ENCODE assay signal across 8 cellular contexts in genomic region chr2:65430515-65431416, GRCh38. TPM values are rescaled to one million over a fixed set of nuclear protein-coding genes. Genes with fewer than 3 reads are reported as not detected.
DNase-seq lines count a peak whose midpoint lies in the region; ATAC-seq, FAIRE-seq and TF ChIP-seq lines count a peak whose summit lies in the region.

No MANE protein-coding gene starts in this region.

- H3K9ac ChIP-seq in HepG2 (ENCODE audit: insufficient read depth, low read depth, low read length), result peak overlapping the region; percentile 92

- peak; percentile 34 for ATAC-seq in HG03135 (IDR thresholded peaks at IDR 0.05; ENCODE audit: unreplicated experiment)
- ATAC-seq in activated CD4-positive, CD25-positive, alpha-beta regulatory T cell treated with anti-CD3 and anti-CD28 coated beads, Interleukin-2, amount 50 U/mL, for 24 hours, result peak; percentile 57 to 62
- ATAC-seq in HepG2, result peak; percentile 21

- peaks cover 2 to 10% of the 10 kb centered on the region in 2 experiments; a peak in 4 of 5 replicates for H3K36me3 ChIP-seq in HepG2 (replicated peaks in 1 of 2; ENCODE audit: control insufficient read depth in 1 of 2, insufficient read depth in 2 of 2, low read length in 2 of 2)

- no peaks in the 10 kb centered on the region for H3K27me3 ChIP-seq in HepG2 (ENCODE audit: control insufficient read depth in 1 of 2, insufficient read depth in 2 of 2, low read length in 2 of 2)

- H4K20me1 ChIP-seq in HepG2 (ENCODE audit: insufficient read depth, low read length), result peaks cover 49% of the 10 kb centered on the region

- in situ Hi-C loops in HepG2 (cut with HindIII; ENCODE audit: extremely low pct_ligation_motif_present, low pct_unique_long_range_greater_than_20kb), result loop anchor here (5.0 to 10.0 kb wide), 2 partner anchors 48 to 124 kb away; no protein-coding TSS in a partner anchor

- H3K4me1 ChIP-seq in HepG2 (ENCODE audit: insufficient read depth, low read length), result peaks cover 70% of the 10 kb centered on the region

- TF ChIP-seq CTCF in HepG2 (CRISPR knock-in tag; IDR thresholded peaks at IDR 0.05), result no peak

- CTCF ChIA-PET in HepG2 (lab: Yijun Ruan, JAX; ENCODE audit: low intra/inter-chr PET ratio, low total read pairs), result no interaction called here

- no peak overlapping the region for H2AFZ ChIP-seq in HepG2 (ENCODE audit: low read length)

- peak in 1 of 2 experiments; percentile 66; a peak in 2 of 4 replicates for TF ChIP-seq POLR2A in HepG2 (IDR thresholded peaks at IDR 0.05; ENCODE audit: insufficient read depth in 1 of 2, low read depth in 2 of 2, low read length in 2 of 2)

- BruUV-seq in HepG2 (replicated peaks; lab: Mats Ljungman, UMichigan), result no TSS peak

- H3K9me3 ChIP-seq in HepG2 (ENCODE audit: low read length), result no peaks in the 10 kb centered on the region

- TF ChIP-seq EP300 in HepG2 (IDR thresholded peaks at IDR 0.05; ENCODE audit: low read depth in 2 of 2, low read length in 2 of 2) (no peak), HepG2 (CRISPR knock-in tag; IDR thresholded peaks at IDR 0.05; ENCODE audit: borderline replicate concordance) (no peak)

- intact Hi-C loops in HepG2 (cut with micrococcal nuclease; ENCODE audit: unreplicated experiment), result loop anchor here (1.0 kb wide), 2 partner anchors 34 to 129 kb away; no protein-coding TSS in a partner anchor

- peak; percentile 7 for DNase-seq in NK-92 treated with Interleukin-12 subunit alpha and Interleukin-12 subunit beta, amount 100 ng/mL, for 24 hours (lab: John Stamatoyannopoulos, UW)
- DNase-seq in NK-92 (lab: John Stamatoyannopoulos, UW; ENCODE audit: unreplicated experiment) (no peak), NCI-H2227 treated with DMSO at 0.1 percent for 48 hours (lab: John Stamatoyannopoulos, UW) (peak; percentile 80), HepG2 (ENCODE audit: low spot score) (peak; percentile 72)
- DNase-seq in stimulated activated CD4-positive, alpha-beta T cell treated with anti-CD3 and anti-CD28 coated beads, Interleukin-2, amount 100 ng/mL, for 4 hours (ENCODE audit: low read depth), result peak; percentile 49

- no peak; the same call in none of the 2 replicates for TF ChIP-seq RAD21 in HepG2 (CRISPR knock-in tag; IDR thresholded peaks at IDR 0.05)

- peak overlapping the region; percentile 83 for H3K4me2 ChIP-seq in HepG2 (ENCODE audit: low read depth, low read length)

- H3K27ac ChIP-seq in cingulate gyrus (ENCODE audit: low read depth, low read length) (peak overlapping the region; percentile 19), HepG2 (ENCODE audit: extremely low read length, insufficient read depth, low read length) (peak overlapping the region; percentile 86)

- WGBS in HepG2 (ENCODE audit: low lambda C conversion rate), result 1% methylated on average over 68 of the region's 95 CpGs

- peak overlapping the region; percentile 94 to 98 (median 98) for H3K4me3 ChIP-seq in HepG2 (replicated peaks in 1 of 3; ENCODE audit: insufficient read depth in 1 of 3, low read depth in 2 of 3, low read length in 3 of 3)

- FAIRE-seq in HepG2 (lab: Jason Lieb, UNC), result no peak

- POLR2A ChIA-PET in HepG2 (lab: Yijun Ruan, JAX), result interaction anchor here (0.6 to 2.9 kb wide), 8 partner anchors 34 to 300 kb away, joined by 3 to 17 read pairs (median 4); no protein-coding TSS in a partner anchor

- peaks cover 71% of the 10 kb centered on the region for H3K79me2 ChIP-seq in HepG2 (ENCODE audit: insufficient read depth, low read length)

TF ChIP-seq in HepG2, 621 proteins besides CTCF, POLR2A, EP300 and RAD21 (continues in another document):
- TF ChIP-seq GMEB2 (CRISPR knock-in tag; IDR thresholded peaks at IDR 0.05; ENCODE audit: low read depth) (no peak), ZNF350 (CRISPR knock-in tag; IDR thresholded peaks at IDR 0.05; ENCODE audit: borderline replicate concordance, low read depth) (peak; percentile 64), ZNF782 (CRISPR knock-in tag; IDR thresholded peaks at IDR 0.05; ENCODE audit: borderline replicate concordance) (no peak), ZNF276 (CRISPR knock-in tag; IDR thresholded peaks at IDR 0.05; ENCODE audit: low read depth) (no peak), MTF1 (CRISPR knock-in tag; IDR thresholded peaks at IDR 0.05) (no peak), ZNF12 (CRISPR knock-in tag; IDR thresholded peaks at IDR 0.05) (peak; percentile 5; the same call in 1 of the 2 replicates), ZNF264 (CRISPR knock-in tag; IDR thresholded peaks at IDR 0.05) (0 out of 2 replicates have a peak, but pooled peaks have one; percentile 32), SOX13 (IDR thresholded peaks at IDR 0.05) (no peak), SOX13 (CRISPR knock-in tag; conservative IDR thresholded peaks at IDR 0.05 in 1 of 2, IDR thresholded peaks at IDR 0.05 in 1 of 2) (peak in 1 of 2 experiments; percentile 16; a peak in 1 of 4 replicates), MEIS2 (CRISPR knock-in tag; IDR thresholded peaks at IDR 0.05) (0 out of 2 replicates have a peak, but pooled peaks have one; percentile 49), KDM2A (CRISPR knock-in tag; IDR thresholded peaks at IDR 0.05; ENCODE audit: borderline replicate concordance, low read depth) (peak; percentile 71; the same call in 1 of the 2 replicates), ZNF512 (CRISPR knock-in tag; IDR thresholded peaks at IDR 0.05) (peak; percentile 67; the same call in 1 of the 2 replicates), ZNF883 (CRISPR knock-in tag; IDR thresholded peaks at IDR 0.05; ENCODE audit: not compliant biosample characterization) (peak; percentile 53), ZSCAN25 (CRISPR knock-in tag; IDR thresholded peaks at IDR 0.05) (peak; percentile 40; the same call in 1 of the 2 replicates)

RNA-seq across cellular contexts. Expression of gene SPRED2, which starts 1.6 kb away (rescaled TPM):
- total RNA-seq in HepG2 (2016; rRNA removed; fragmentation: Illumina TruSeq; extraction: Trizol), result 13.0 and 17.7 TPM in 2 replicates
- total RNA-seq in HepG2 (2016; cell fraction: cytosol; rRNA removed; fragmentation: Illumina TruSeq; extraction: Trizol; ENCODE audit: low read depth), result 8.2 and 14.6 TPM in 2 replicates
- 13.6 and 15.0 TPM in 2 replicates for total RNA-seq in HepG2 (2016; cell fraction: insoluble cytoplasmic fraction; rRNA removed; fragmentation: Illumina TruSeq; extraction: Trizol)
- 14.7 and 17.3 TPM in 2 replicates for total RNA-seq in HepG2 (2016; cell fraction: membrane; rRNA removed; fragmentation: Illumina TruSeq; extraction: Trizol)
- total RNA-seq in HepG2 (2016; cell fraction: nucleus; rRNA removed; fragmentation: Illumina TruSeq; extraction: Trizol), result 17.1 and 21.0 TPM in 2 replicates
- polyA plus RNA-seq in HepG2 (2011; rRNA removed), result 34.4 and 37.0 TPM in 2 replicates
- 35.1 and 36.7 TPM in 2 replicates for polyA plus RNA-seq in HepG2 (2011; cell fraction: cytosol; rRNA removed)
- polyA plus RNA-seq in HepG2 (2011; cell fraction: nucleus; rRNA removed), result 42.3 and 51.3 TPM in 2 replicates
- polyA plus RNA-seq in HepG2 (2012), result 50.2 and 57.7 TPM in 2 replicates
- 7.2 and 7.7 TPM in 2 replicates for polyA plus RNA-seq in HepG2 (2016; cell fraction: cytosol; fragmentation: Illumina TruSeq; extraction: Trizol; ENCODE audit: low read depth)
- 35.3 and 42.4 TPM in 2 replicates for polyA plus RNA-seq in HepG2 (2016; cell fraction: insoluble cytoplasmic fraction; fragmentation: Illumina TruSeq; extraction: Trizol; ENCODE audit: low read depth)
- 18.9 and 19.9 TPM in 2 replicates for polyA plus RNA-seq in HepG2 (2016; cell fraction: membrane; fragmentation: Illumina TruSeq; extraction: Trizol; ENCODE audit: low read depth)
- 39.6 and 40.2 TPM in 2 replicates for polyA plus RNA-seq in HepG2 (2016; cell fraction: nucleus; fragmentation: Illumina TruSeq; extraction: Trizol; ENCODE audit: insufficient read depth, low read depth)
- polyA minus RNA-seq in HepG2 (2011; rRNA and poly(A)+ RNA removed; ENCODE audit: low replicate concordance), result 4.9 and 74.4 TPM in 2 replicates
- polyA minus RNA-seq in HepG2 (2011; cell fraction: cytosol; rRNA and poly(A)+ RNA removed), result 42.6 and 50.6 TPM in 2 replicates
- polyA minus RNA-seq in HepG2 (2011; cell fraction: nucleus; rRNA and poly(A)+ RNA removed), result 36.3 and 43.9 TPM in 2 replicates
